Comparison of ENCODE assay signal across 9 cellular contexts in the genomic region with DNA sequence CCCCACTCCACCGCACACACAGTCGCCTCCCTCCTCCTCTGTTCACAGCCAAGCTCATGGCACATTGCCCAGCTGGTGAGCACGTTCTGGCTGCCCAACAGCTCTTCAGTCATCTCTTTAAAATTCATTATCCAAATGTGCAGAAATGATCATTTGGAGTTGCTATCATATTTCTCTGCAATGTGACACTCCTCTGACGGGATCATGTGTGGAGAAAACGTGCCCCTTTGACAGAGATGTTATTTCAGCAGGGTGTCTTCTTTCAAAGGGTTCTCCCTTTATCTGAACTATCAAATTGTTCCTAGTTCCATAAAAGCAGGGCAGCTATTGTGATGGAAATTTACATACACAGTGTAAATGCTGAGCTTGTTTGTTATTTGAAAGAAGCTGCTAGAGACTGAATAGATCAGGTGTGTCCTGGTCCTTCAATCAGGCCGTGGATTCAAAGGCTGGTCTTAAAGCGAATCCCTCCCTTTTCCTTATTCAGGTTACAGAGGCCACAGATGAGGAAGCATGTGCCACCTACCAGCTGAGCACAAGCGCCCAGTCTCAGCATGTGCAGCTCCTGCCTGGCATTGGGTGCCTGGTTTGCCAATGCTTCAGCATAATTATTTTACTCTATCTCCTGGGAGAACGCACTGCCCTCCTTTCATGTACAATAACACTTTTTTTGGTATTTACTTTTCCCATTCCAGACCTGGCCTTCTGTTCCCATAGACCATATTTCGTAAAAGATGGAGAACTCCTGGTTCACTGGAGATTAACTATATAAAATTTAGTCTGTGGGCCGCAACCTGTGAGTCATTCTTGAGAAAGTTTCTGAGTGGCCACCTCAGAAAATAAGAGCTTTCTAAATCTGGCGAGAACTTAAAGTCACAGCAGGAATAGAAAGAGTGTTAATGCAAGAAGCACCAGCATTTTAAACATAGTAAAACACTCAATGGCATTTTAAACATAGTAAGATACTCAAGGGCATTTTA.
DNase-seq lines count a peak whose midpoint lies in the region; ATAC-seq and TF ChIP-seq lines count a peak whose summit lies in the region.
"Had no signal": no experiment of that assay in that cellular context is flagged by ENCODE, and none has a peak within 500 bp of the region (broad histone marks: within the 10 kb centered on the region; RNA-seq: fewer than 3 reads in every experiment).

No MANE protein-coding gene starts in this region.

- ATAC-seq in heart right ventricle (peak in 5 of 8 donors; percentile 51 to 69 (median 63)), HG03175 (IDR thresholded peaks at IDR 0.05; ENCODE audit: unreplicated experiment) (no peak), HG03095 (IDR thresholded peaks at IDR 0.05; ENCODE audit: unreplicated experiment) (no peak), HG03280 (IDR thresholded peaks at IDR 0.05; ENCODE audit: unreplicated experiment) (no peak)

- TF ChIP-seq POLR2A in testis (IDR thresholded peaks at IDR 0.05): no peak

- H3K36me3 ChIP-seq in heart right ventricle (no peaks in the 10 kb centered on the region), testis (ENCODE audit: low read depth, missing control alignments) (no peaks in the 10 kb centered on the region)
- H3K36me3 ChIP-seq: cardiac muscle cell had no signal

- DNase-seq in LNCaP clone FGC (ENCODE audit: low read depth) (peak; percentile 10), SHP77 treated with DMSO at 0.1 percent for 48 hours (lab: John Stamatoyannopoulos, UW) (peak; percentile 72), heart right ventricle (peak; percentile 37 to 65), testis (peak; percentile 82)
- no peak for DNase-seq in stimulated activated naive CD4-positive, alpha-beta T cell (lab: John Stamatoyannopoulos, UW)

- no peaks in the 10 kb centered on the region for H3K9me3 ChIP-seq in heart right ventricle
- H3K9me3 ChIP-seq in testis: no peaks in the 10 kb centered on the region

- 64% methylated on average over 12 of the region's 12 CpGs for WGBS in heart right ventricle, 2 donors
- 50 to 56% methylated on average over 12 of the region's 12 CpGs for WGBS in testis, 2 donors

- no peak for TF ChIP-seq CTCF in LNCaP clone FGC (IDR thresholded peaks at IDR 0.05; ENCODE audit: control insufficient read depth, extremely low read depth, insufficient read depth)
- TF ChIP-seq CTCF in heart right ventricle (IDR thresholded peaks at IDR 0.05): no peak
- no peak for TF ChIP-seq CTCF in testis (IDR thresholded peaks at IDR 0.05)

- H3K4me3 ChIP-seq in LNCaP clone FGC (ENCODE audit: low read depth, low read length) (no peak overlapping the region), heart right ventricle (no peak overlapping the region), testis (no peak overlapping the region)
- H3K4me3 ChIP-seq: cardiac muscle cell had no signal

- H3K27me3 ChIP-seq in heart right ventricle: no peaks in the 10 kb centered on the region
- no peaks in the 10 kb centered on the region for H3K27me3 ChIP-seq in testis
- H3K27me3 ChIP-seq: cardiac muscle cell had no signal

- H3K4me1 ChIP-seq in heart right ventricle: peaks cover 0 to 19% (median 14%) of the 10 kb centered on the region in 9 donors
- peaks cover 12% of the 10 kb centered on the region for H3K4me1 ChIP-seq in testis

- no peak overlapping the region for H3K27ac ChIP-seq in heart right ventricle
- H3K27ac ChIP-seq in testis: peak overlapping the region in 1 of 2 donors; percentile 32
- H3K27ac ChIP-seq: cardiac muscle cell had no signal

- intact Hi-C loops in heart right ventricle (cut with DNase I): no loop called here
- intact Hi-C loops in testis (cut with DNase I; ENCODE audit: low total_unique reads): no loop called here

Comparison
In these comparisons a context has a peak if more than half of its experiments do, and no peak if none do; other contexts are left out.
1. DNase-seq: peak in LNCaP clone FGC (single experiment), SHP77 treated with DMSO at 0.1 percent for 48 hours (single experiment), heart right ventricle (2 of 2) and testis (single experiment); none in stimulated activated naive CD4-positive, alpha-beta T cell (0 of 6).
2. ATAC-seq: peak in heart right ventricle (5 of 8); none in HG03175 (single experiment), HG03095 (single experiment) and HG03280 (single experiment).